8 cellular contexts compared by ENCODE assay signal in genomic region chr19:16078311-16078758, GRCh38. TPM values are rescaled to one million over a fixed set of nuclear protein-coding genes. Genes with fewer than 3 reads are reported as not detected.
DNase-seq lines count a peak whose midpoint lies in the region; ATAC-seq and TF ChIP-seq lines count a peak whose summit lies in the region.

No MANE protein-coding gene starts in this region.

- H3K4me1 Mint-ChIP-seq in activated T-helper 17 cell treated with anti-CD3 and anti-CD28 coated beads, Interleukin-2, amount 50 U/mL, for 72 hours: peaks cover 31% of the 10 kb centered on the region

- H4K20me1 ChIP-seq in Karpas-422 (ENCODE audit: insufficient read depth, low read depth, low read length): 0 out of 2 replicates have a peak, but pooled peaks cover 3% of the 10 kb centered on the region

- H3K79me2 ChIP-seq in Karpas-422 (ENCODE audit: low read length): peaks cover 55% of the 10 kb centered on the region

- H3K27me3 Mint-ChIP-seq in activated T-helper 17 cell treated with anti-CD3 and anti-CD28 coated beads, Interleukin-2, amount 50 U/mL, for 72 hours: no peaks in the 10 kb centered on the region

- H3K4me3 ChIP-seq in BE2C (ENCODE audit: low read depth, low read length) (peak overlapping the region; percentile 96), Karpas-422 (ENCODE audit: low read length) (peak overlapping the region; percentile 83), heart left ventricle (peak overlapping the region; percentile 79 to 99 (median 96))

- H3K9me3 ChIP-seq in BE2C: no peaks in the 10 kb centered on the region
- H3K9me3 ChIP-seq in Karpas-422 (ENCODE audit: low read length): no peaks in the 10 kb centered on the region
- no peaks in the 10 kb centered on the region for H3K9me3 ChIP-seq in heart left ventricle

- no peak overlapping the region for H2AFZ ChIP-seq in Karpas-422 (ENCODE audit: low read length)

- TF ChIP-seq CTCF in BE2C (IDR thresholded peaks at IDR 0.05; ENCODE audit: low read depth, low read length) (no peak), heart left ventricle (IDR thresholded peaks at IDR 0.05) (no peak)

- ATAC-seq in activated T-helper 17 cell treated with anti-CD3 and anti-CD28 coated beads, Interleukin-2, amount 50 U/mL, for 72 hours (replicated peaks): peak; percentile 8
- ATAC-seq in heart left ventricle: peak in 1 of 4 donors; percentile 3
- peak; percentile 44 for ATAC-seq in sciatic nerve
- no peak for ATAC-seq in HG02678 (IDR thresholded peaks at IDR 0.05; ENCODE audit: unreplicated experiment)
- ATAC-seq in HG03469 (IDR thresholded peaks at IDR 0.05; ENCODE audit: unreplicated experiment): no peak

- H3K9me3 Mint-ChIP-seq in activated T-helper 17 cell treated with anti-CD3 and anti-CD28 coated beads, Interleukin-2, amount 50 U/mL, for 72 hours: no peaks in the 10 kb centered on the region

- peak overlapping the region; percentile 91 for H3K9ac ChIP-seq in Karpas-422 (ENCODE audit: low read length)

- H3K27me3 ChIP-seq in BE2C (no peaks in the 10 kb centered on the region), Karpas-422 (ENCODE audit: low read length) (no peaks in the 10 kb centered on the region), heart left ventricle (peaks cover 0 to 6% (median 0%) of the 10 kb centered on the region in 9 donors)

- peak overlapping the region; percentile 75 for H3K4me2 ChIP-seq in Karpas-422 (ENCODE audit: low read depth, low read length, poor library complexity, severe bottlenecking)

- H3K9me2 ChIP-seq in Karpas-422 (replicated peaks; ENCODE audit: insufficient read depth, low read length): no peaks in the 10 kb centered on the region

- H3K27ac Mint-ChIP-seq in activated T-helper 17 cell treated with anti-CD3 and anti-CD28 coated beads, Interleukin-2, amount 50 U/mL, for 72 hours: peak overlapping the region; percentile 95

- H3K27ac ChIP-seq in Karpas-422 (ENCODE audit: low read length) (peak overlapping the region; percentile 88), heart left ventricle (peak overlapping the region; percentile 97 to 100 (median 100))

- H3K4me1 ChIP-seq in BE2C (peaks cover 3% of the 10 kb centered on the region), Karpas-422 (ENCODE audit: low read length) (peaks cover 27% of the 10 kb centered on the region), heart left ventricle (peaks cover 0 to 64% (median 29%) of the 10 kb centered on the region in 12 donors)

- intact Hi-C loops in heart left ventricle (cut with DNase I) (loop anchor here in 4 of 10 donors (5.0 kb wide), 1 partner anchor 34 kb away; the partner anchor contains the start of gene RAB8A (in 4 of the 4)), sciatic nerve (cut with DNase I) (no loop called here)

- H3K36me3 ChIP-seq in BE2C: peaks cover 30% of the 10 kb centered on the region
- peaks cover 16% of the 10 kb centered on the region for H3K36me3 ChIP-seq in Karpas-422 (ENCODE audit: insufficient read depth, low read length)
- H3K36me3 ChIP-seq in heart left ventricle: peaks cover 0 to 32% (median 29%) of the 10 kb centered on the region in 9 donors

- peaks cover 79% of the 10 kb centered on the region for H3K36me3 Mint-ChIP-seq in activated T-helper 17 cell treated with anti-CD3 and anti-CD28 coated beads, Interleukin-2, amount 50 U/mL, for 72 hours (ENCODE audit: low read depth)

- H3K4me3 Mint-ChIP-seq in activated T-helper 17 cell treated with anti-CD3 and anti-CD28 coated beads, Interleukin-2, amount 50 U/mL, for 72 hours: peak overlapping the region; percentile 82

- WGBS in heart left ventricle, 4 donors: 27 to 34% (median 33%) methylated on average over 9 of the region's 9 CpGs

- no peak for TF ChIP-seq POLR2A in heart left ventricle (IDR thresholded peaks at IDR 0.05)

- DNase-seq in BE2C: peak; percentile 38
- DNase-seq in Karpas-422: peak; percentile 65
- DNase-seq in heart left ventricle: peak in 3 of 5 donors; percentile 40 to 44 (median 42)
- peak; percentile 66 for DNase-seq in sciatic nerve (ENCODE audit: low spot score)
- DNase-seq in NCI-H2171 (lab: John Stamatoyannopoulos, UW): no peak

RNA-seq across cellular contexts. Expression of gene TPM4, which starts 2.0 kb away (rescaled TPM):
- polyA plus RNA-seq in BE2C (2012; ENCODE audit: insufficient read depth, insufficient read length, low read depth): 144 TPM
- total RNA-seq in Karpas-422 (2014; rRNA removed; shearing (Covaris generic); ENCODE audit: low replicate concordance): 76.7 and 76.9 TPM in 2 replicates
- 100 to 1,000 TPM; 474 to 660 TPM for total RNA-seq in activated T-helper 17 cell treated with anti-CD3 and anti-CD28 coated beads, Interleukin-2, amount 50 U/mL, for 72 hours
- total RNA-seq in heart left ventricle (100 to 1,000 TPM in 3 of 9 donors, 10 to 100 TPM in 6; 49.2 to 260 (median 92.1) TPM), sciatic nerve (543 TPM)
- 100 to 1,000 TPM in 1 of 2 donors, 10 to 100 TPM in 1; 65.0 to 175 TPM for polyA plus RNA-seq in heart left ventricle

RNA-seq across cellular contexts. Expression of gene RAB8A, which starts 33.4 kb away (rescaled TPM):
- 101 TPM for polyA plus RNA-seq in BE2C (2012; ENCODE audit: insufficient read depth, insufficient read length, low read depth)
- total RNA-seq in Karpas-422 (2014; rRNA removed; shearing (Covaris generic); ENCODE audit: low replicate concordance): 30.2 and 48.8 TPM in 2 replicates
- total RNA-seq in activated T-helper 17 cell treated with anti-CD3 and anti-CD28 coated beads, Interleukin-2, amount 50 U/mL, for 72 hours: 100 to 1,000 TPM; 140 to 212 TPM
- total RNA-seq in heart left ventricle: 10 to 100 TPM; 10.9 to 53.7 (median 23.7) TPM
- polyA plus RNA-seq in heart left ventricle: 10 to 100 TPM in 1 of 2 donors, 1 to 10 TPM in 1; 7.8 to 32.2 TPM
- total RNA-seq in sciatic nerve: 49.6 TPM

Comparison
In these comparisons a context has a peak if more than half of its experiments do, and no peak if none do; other contexts are left out.
1. ATAC-seq: peak in activated T-helper 17 cell treated with anti-CD3 and anti-CD28 coated beads, Interleukin-2, amount 50 U/mL, for 72 hours (single experiment) and sciatic nerve (single experiment); none in HG02678 (single experiment) and HG03469 (single experiment).
2. Peak in every context shown above with its lines, with median percentiles within 50 percentile points of each other: H3K4me3 ChIP-seq.